In the genomic region with DNA sequence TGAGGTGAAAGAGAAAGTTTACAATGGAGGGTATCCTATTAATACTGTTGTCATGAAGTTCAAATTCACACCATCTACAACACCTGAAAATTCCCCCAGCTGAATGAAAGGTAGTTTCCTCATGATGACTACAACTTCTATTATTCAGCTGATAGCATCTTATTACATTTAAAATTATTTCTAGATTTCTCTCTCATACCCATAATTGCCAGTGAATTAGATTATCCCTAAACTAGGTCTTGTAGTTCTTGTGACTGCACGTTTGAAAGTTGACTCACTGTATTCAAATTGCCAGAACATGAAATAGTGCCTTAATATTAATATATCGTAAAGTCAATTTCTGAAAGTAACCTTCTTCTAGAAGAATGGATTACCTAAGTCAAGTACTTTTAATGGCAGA, we compare ENCODE assay signal across 32 cellular contexts.
"Had no signal": no experiment of that assay in that cellular context is flagged by ENCODE, and none has a peak within 500 bp of the region (broad histone marks: within the 10 kb centered on the region; RNA-seq: fewer than 3 reads in every experiment).

No MANE protein-coding gene starts in this region.

- H3K9me3 Mint-ChIP-seq: activated CD4-positive, alpha-beta T cell treated with anti-CD3 and anti-CD28 coated beads, Interleukin-2, amount 10 ng/mL, durations not matched to agents 24 days and 14 days; activated CD8-positive, alpha-beta T cell treated with anti-CD3 and anti-CD28 coated beads for 36 hours; activated naive CD4-positive, alpha-beta T cell treated with anti-CD3 and anti-CD28 coated beads, Interleukin-2, amount 50 U/mL, for 72 hours; activated T-cell treated with anti-CD3 and anti-CD28 coated beads, Interleukin-2, amount 50 U/mL, for 72 hours; activated T-helper 17 cell treated with anti-CD3 and anti-CD28 coated beads, Interleukin-2, amount 50 U/mL, for 72 hours had no signal

- H3K27me3 ChIP-seq: adrenal gland, body of pancreas, breast epithelium, Peyer's patch, SJSA1 had no signal

- H3K27ac Mint-ChIP-seq: activated CD4-positive, alpha-beta T cell treated with anti-CD3 and anti-CD28 coated beads, Interleukin-2, amount 10 ng/mL, durations not matched to agents 24 days and 14 days; activated CD8-positive, alpha-beta T cell treated with anti-CD3 and anti-CD28 coated beads for 36 hours; activated naive CD4-positive, alpha-beta T cell treated with anti-CD3 and anti-CD28 coated beads, Interleukin-2, amount 50 U/mL, for 72 hours; activated T-cell treated with anti-CD3 and anti-CD28 coated beads, Interleukin-2, amount 50 U/mL, for 72 hours had no signal

- ATAC-seq: activated CD8-positive, alpha-beta T cell treated with anti-CD3 and anti-CD28 coated beads for 36 hours; activated naive CD4-positive, alpha-beta T cell treated with anti-CD3 and anti-CD28 coated beads, Interleukin-2, amount 50 U/mL, for 72 hours; activated T-cell treated with anti-CD3 and anti-CD28 coated beads, Interleukin-2, amount 50 U/mL, for 72 hours; activated T-helper 17 cell treated with anti-CD3 and anti-CD28 coated beads, Interleukin-2, amount 50 U/mL, for 72 hours; body of pancreas; PC-3 had no signal

- DNase-seq: activated CD4-positive, alpha-beta T cell treated with anti-CD3 and anti-CD28 coated beads, Interleukin-2, amount 10 ng/mL, durations not matched to agents 24 days and 14 days; activated CD4-positive, alpha-beta T cell treated with anti-CD3 and anti-CD28 coated beads, Interleukin-2, amount 50 U/mL, for 4 hours; activated CD8-positive, alpha-beta T cell treated with anti-CD3 and anti-CD28 coated beads for 36 hours; activated effector memory CD4-positive, alpha-beta T cell treated with anti-CD3 and anti-CD28 coated beads, Interleukin-2, amount 50 U/mL, for 16 hours; activated naive CD4-positive, alpha-beta T cell; activated T-cell treated with anti-CD3 and anti-CD28 coated beads, Interleukin-2, amount 50 U/mL, for 1 hour; activated T-cell treated with anti-CD3 and anti-CD28 coated beads, Interleukin-2, amount 50 U/mL, for 72 hours; adrenal gland; body of pancreas; caudate nucleus; MM.1S; MV-4-11; NCI-H1092; NCI-H146; NCI-H187 treated with DMSO at 0.1 percent for 48 hours; NCI-H2081; NCI-H2171 treated with DMSO at 0.1 percent for 48 hours; NCI-H226; NCI-H524 treated with DMSO at 0.1 percent for 48 hours; PC-3; Peyer's patch; RPMI8226; SHP77 treated with DMSO at 0.1 percent for 48 hours; SW 1271; T1000 had no signal

- H3K4me3 Mint-ChIP-seq: activated CD4-positive, alpha-beta T cell treated with anti-CD3 and anti-CD28 coated beads, Interleukin-2, amount 10 ng/mL, durations not matched to agents 24 days and 14 days; activated CD8-positive, alpha-beta T cell treated with anti-CD3 and anti-CD28 coated beads for 36 hours; activated T-cell treated with anti-CD3 and anti-CD28 coated beads, Interleukin-2, amount 50 U/mL, for 72 hours; activated T-helper 17 cell treated with anti-CD3 and anti-CD28 coated beads, Interleukin-2, amount 50 U/mL, for 72 hours had no signal

- H3K9me3 ChIP-seq: adrenal gland, body of pancreas, breast epithelium, Peyer's patch, SJSA1 had no signal

- H3K4me3 ChIP-seq: adrenal gland, body of pancreas, breast epithelium, Peyer's patch, SJSA1 had no signal

- H3K27ac ChIP-seq: adrenal gland, body of pancreas, breast epithelium, KMS-11, Peyer's patch, SJSA1 had no signal

- H3K27me3 Mint-ChIP-seq: activated CD4-positive, alpha-beta T cell treated with anti-CD3 and anti-CD28 coated beads, Interleukin-2, amount 10 ng/mL, durations not matched to agents 24 days and 14 days; activated CD8-positive, alpha-beta T cell treated with anti-CD3 and anti-CD28 coated beads for 36 hours; activated T-helper 17 cell treated with anti-CD3 and anti-CD28 coated beads, Interleukin-2, amount 50 U/mL, for 72 hours had no signal

- FAIRE-seq: astrocyte, colon had no signal

- H3K4me1 ChIP-seq: adrenal gland, breast epithelium, Peyer's patch, SJSA1 had no signal
